In the genomic region with DNA sequence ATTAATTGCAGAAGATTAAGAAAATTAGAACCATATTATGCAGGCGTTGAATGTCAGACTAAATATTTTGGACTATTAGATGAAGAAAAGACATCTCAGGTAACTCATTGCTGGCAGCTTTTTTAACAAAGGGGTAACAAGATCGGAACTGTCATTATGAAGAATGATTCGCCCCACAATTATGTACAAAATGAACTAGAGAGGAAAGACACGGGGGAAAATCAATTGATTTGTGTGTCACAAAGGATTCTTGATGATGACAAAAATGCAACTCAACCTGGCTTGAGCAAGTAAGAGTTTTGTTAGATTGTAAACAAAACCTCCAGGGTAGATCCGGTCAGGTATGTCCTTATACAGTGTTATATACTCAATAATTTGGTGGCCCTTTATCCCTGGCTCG, we compare ENCODE assay signal across 24 cellular contexts. TPM values are rescaled to one million over a fixed set of nuclear protein-coding genes. Genes with fewer than 3 reads are reported as not detected.
"Had no signal": no experiment of that assay in that cellular context is flagged by ENCODE, and none has a peak within 500 bp of the region (broad histone marks: within the 10 kb centered on the region; RNA-seq: fewer than 3 reads in every experiment).

No MANE protein-coding gene starts in this region.

- ATAC-seq: effector memory CD8-positive, alpha-beta T cell; esophagus mucosa; foreskin keratinocyte; gastrocnemius medialis; gastroesophageal sphincter; heart left ventricle; heart right ventricle had no signal

- H3K27me3 ChIP-seq: colonic mucosa, dorsolateral prefrontal cortex, esophagus muscularis mucosa, gastrocnemius medialis, gastroesophageal sphincter, heart left ventricle, heart right ventricle had no signal

- DNase-seq: colonic mucosa; cortex of kidney; dermis blood vessel endothelial cell; dorsolateral prefrontal cortex; effector CD4-positive, alpha-beta T cell; effector CD8-positive, alpha-beta T cell; effector memory CD4-positive, alpha-beta T cell; effector memory CD8-positive, alpha-beta T cell; endodermal cell; erythroblast; esophagus squamous epithelium; foreskin fibroblast; foreskin keratinocyte; foreskin melanocyte; gastrocnemius medialis; glutamatergic neuron; head of caudate nucleus; heart left ventricle; heart right ventricle had no signal

- H3K36me3 ChIP-seq: colonic mucosa, esophagus muscularis mucosa, esophagus squamous epithelium, gastrocnemius medialis, gastroesophageal sphincter, heart left ventricle, heart right ventricle had no signal

- H3K4me3 ChIP-seq: colonic mucosa, coronary artery, dorsolateral prefrontal cortex, esophagus muscularis mucosa, esophagus squamous epithelium, gastrocnemius medialis, gastroesophageal sphincter, heart left ventricle, heart right ventricle had no signal

- H3K4me1 ChIP-seq: colonic mucosa, foreskin keratinocyte, gastroesophageal sphincter had no signal

- H3K27ac ChIP-seq: colonic mucosa, coronary artery, dorsolateral prefrontal cortex, epithelial cell of prostate, esophagus muscularis mucosa, esophagus squamous epithelium, foreskin keratinocyte, gastrocnemius medialis, gastroesophageal sphincter, heart left ventricle, heart right ventricle had no signal

- H3K9me3 ChIP-seq: colonic mucosa, esophagus muscularis mucosa, esophagus squamous epithelium, gastrocnemius medialis, gastroesophageal sphincter, heart left ventricle, heart right ventricle had no signal

RNA-seq across cellular contexts. Expression of a gene that starts 12.5 kb away (rescaled TPM):
- polyA plus RNA-seq: foreskin keratinocyte had no signal
